ENCODE assay signal across 11 cellular contexts in genomic region chr6:45920819-45921511, GRCh38.
DNase-seq lines count a peak whose midpoint lies in the region; ATAC-seq and FAIRE-seq lines count a peak whose summit lies in the region.
"Had no signal": no experiment of that assay in that cellular context is flagged by ENCODE, and none has a peak within 500 bp of the region (broad histone marks: within the 10 kb centered on the region; RNA-seq: fewer than 3 reads in every experiment).

No MANE protein-coding gene starts in this region.

- H3K27ac Mint-ChIP-seq in activated T-helper 2 cell treated with anti-CD3 and anti-CD28 coated beads, Interferon-gamma antibody, Interleukin-2, Interleukin-4, amounts not matched to agents 10 μg/mL and 5 μg/mL and 100 μg/mL, durations not matched to agents 14 hours and 24 hours and 36 hours, result peak overlapping the region; percentile 94

- H3K4me3 Mint-ChIP-seq in activated T-helper 2 cell treated with anti-CD3 and anti-CD28 coated beads, Interferon-gamma antibody, Interleukin-2, Interleukin-4, amounts not matched to agents 10 μg/mL and 5 μg/mL and 100 μg/mL, durations not matched to agents 14 hours and 24 hours and 36 hours (ENCODE audit: low read depth), result peak overlapping the region; percentile 67

- H3K36me3 Mint-ChIP-seq in activated T-helper 2 cell treated with anti-CD3 and anti-CD28 coated beads, Interferon-gamma antibody, Interleukin-2, Interleukin-4, amounts not matched to agents 10 μg/mL and 5 μg/mL and 100 μg/mL, durations not matched to agents 14 hours and 24 hours and 36 hours (ENCODE audit: low read depth), result peaks cover 3% of the 10 kb centered on the region

- FAIRE-seq in frontal cortex (lab: Jason Lieb, UNC), result no peak
- FAIRE-seq: endometrium, HTR-8/SVneo had no signal

- H3K9me3 Mint-ChIP-seq in activated T-helper 2 cell treated with anti-CD3 and anti-CD28 coated beads, Interferon-gamma antibody, Interleukin-2, Interleukin-4, amounts not matched to agents 10 μg/mL and 5 μg/mL and 100 μg/mL, durations not matched to agents 14 hours and 24 hours and 36 hours, result no peaks in the 10 kb centered on the region

- intact Hi-C loops in activated T-helper 2 cell treated with anti-CD3 and anti-CD28 coated beads, Interferon-gamma antibody, Interleukin-2, Interleukin-4, amounts not matched to agents 10 μg/mL and 5 μg/mL and 100 μg/mL, durations not matched to agents 14 hours and 24 hours and 36 hours (cut with micrococcal nuclease), result loop anchor here (1.0 to 10.0 kb wide), 14 partner anchors 90 to 1444 kb away; no protein-coding TSS in a partner anchor

- DNase-seq in activated T-helper 2 cell treated with anti-CD3 and anti-CD28 coated beads, Interferon-gamma antibody, Interleukin-2, Interleukin-4, amounts not matched to agents 10 μg/mL and 5 μg/mL and 100 μg/mL, durations not matched to agents 14 hours and 24 hours and 36 hours (ENCODE audit: low spot score), result no peak
- DNase-seq in frontal cortex (ENCODE audit: low spot score in 2 of 2), result no peak
- no peak for DNase-seq in A172 (ENCODE audit: low spot score)
- DNase-seq in NCI-H2107 treated with DMSO at 0.1 percent for 48 hours (lab: John Stamatoyannopoulos, UW; ENCODE audit: unreplicated experiment), result no peak
- DNase-seq: NCI-H2171, ovary had no signal

- no peaks in the 10 kb centered on the region for H3K27me3 Mint-ChIP-seq in activated T-helper 2 cell treated with anti-CD3 and anti-CD28 coated beads, Interferon-gamma antibody, Interleukin-2, Interleukin-4, amounts not matched to agents 10 μg/mL and 5 μg/mL and 100 μg/mL, durations not matched to agents 14 hours and 24 hours and 36 hours (ENCODE audit: low read depth)

- peaks cover 57% of the 10 kb centered on the region for H3K4me1 Mint-ChIP-seq in activated T-helper 2 cell treated with anti-CD3 and anti-CD28 coated beads, Interferon-gamma antibody, Interleukin-2, Interleukin-4, amounts not matched to agents 10 μg/mL and 5 μg/mL and 100 μg/mL, durations not matched to agents 14 hours and 24 hours and 36 hours (ENCODE audit: low read depth)

- peak; percentile 37 for ATAC-seq in GM18520 (IDR thresholded peaks at IDR 0.05; ENCODE audit: unreplicated experiment)
- peak; percentile 47 for ATAC-seq in GM19467 (IDR thresholded peaks at IDR 0.05; ENCODE audit: unreplicated experiment)
- peak; percentile 75 for ATAC-seq in HG03066 (IDR thresholded peaks at IDR 0.05; ENCODE audit: low read depth, unreplicated experiment)
